ENCODE assay signal across 25 cellular contexts in the genomic region with DNA sequence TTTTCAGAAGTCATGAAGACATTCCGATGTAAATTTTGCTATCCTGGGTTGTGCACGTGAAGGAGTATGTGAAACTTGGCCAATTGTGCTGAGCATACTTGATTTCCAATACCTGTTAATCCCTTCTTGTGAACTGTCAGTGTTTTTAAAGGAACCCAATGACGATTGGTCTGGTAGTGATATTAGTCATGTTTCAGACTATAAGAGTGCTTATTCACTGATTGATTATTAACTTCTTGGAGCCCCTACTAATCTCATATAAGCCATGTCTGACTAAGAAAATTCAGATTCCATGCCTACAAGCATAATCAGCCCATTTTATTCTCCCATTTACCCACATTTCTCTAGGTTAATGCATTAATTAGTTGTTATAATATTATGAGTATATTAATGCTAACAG.
DNase-seq lines count a peak whose midpoint lies in the region; ATAC-seq, FAIRE-seq and TF ChIP-seq lines count a peak whose summit lies in the region.
"Had no signal": no experiment of that assay in that cellular context is flagged by ENCODE, and none has a peak within 500 bp of the region (broad histone marks: within the 10 kb centered on the region; RNA-seq: fewer than 3 reads in every experiment).

No MANE protein-coding gene starts in this region.

- intact Hi-C loops in Calu3 (cut with micrococcal nuclease; ENCODE audit: unreplicated experiment): no loop called here

- no peak for TF ChIP-seq POLR2A in A549 (IDR thresholded peaks at IDR 0.05; ENCODE audit: low read length)

- H3K79me2 ChIP-seq in OCI-LY3 (ENCODE audit: low read length): no peaks in the 10 kb centered on the region

- no peak overlapping the region for H2AFZ ChIP-seq in OCI-LY3 (ENCODE audit: low read depth, low read length)

- no peak overlapping the region for H3K27ac Mint-ChIP-seq in Calu3 (ENCODE audit: unreplicated experiment)
- H3K27ac Mint-ChIP-seq: CD8-positive, alpha-beta memory T cell; T-cell had no signal

- no peaks in the 10 kb centered on the region for H3K27me3 ChIP-seq in OCI-LY3 (ENCODE audit: low read depth, low read length)
- H3K27me3 ChIP-seq: Peyer's patch, SJCRH30 had no signal

- no peaks in the 10 kb centered on the region for H3K4me1 Mint-ChIP-seq in Calu3 (ENCODE audit: low read depth, unreplicated experiment)
- H3K4me1 Mint-ChIP-seq: CD8-positive, alpha-beta memory T cell; T-cell had no signal

- H3K9ac ChIP-seq in OCI-LY3 (ENCODE audit: low read length): no peak overlapping the region

- no TSS peak for BruUV-seq in Calu3 (replicated peaks; lab: Mats Ljungman, UMichigan)

- ATAC-seq in A549: no peak
- ATAC-seq in GM18520 (IDR thresholded peaks at IDR 0.05; ENCODE audit: unreplicated experiment): peak; percentile 44
- no peak for ATAC-seq in HG03439 (IDR thresholded peaks at IDR 0.05; ENCODE audit: unreplicated experiment)
- ATAC-seq: T-cell had no signal

- H3K9me3 ChIP-seq in A549: no peaks in the 10 kb centered on the region
- H3K9me3 ChIP-seq in OCI-LY3 (ENCODE audit: insufficient read depth, low read length): no peaks in the 10 kb centered on the region
- H3K9me3 ChIP-seq: Peyer's patch, SJCRH30 had no signal

- POLR2A ChIA-PET in A549 (lab: Yijun Ruan, JAX): no interaction called here

- no peaks in the 10 kb centered on the region for H4K20me1 ChIP-seq in OCI-LY3 (ENCODE audit: insufficient read depth, low read length)

- TF ChIP-seq RAD21 in A549 (conservative IDR thresholded peaks at IDR 0.05 in 1 of 2, IDR thresholded peaks at IDR 0.05 in 1 of 2): no peak

- no peak overlapping the region for H3K4me3 ChIP-seq in A549
- peak overlapping the region; percentile 4; the same call in 1 of the 2 replicates for H3K4me3 ChIP-seq in OCI-LY3 (ENCODE audit: low read length)
- H3K4me3 ChIP-seq: Peyer's patch, SJCRH30 had no signal

- CTCF ChIA-PET in A549 (lab: Yijun Ruan, JAX) (no interaction called here), Calu3 (lab: Charles Lee) (no interaction called here)

- TF ChIP-seq EP300 in A549 (IDR thresholded peaks at IDR 0.05): no peak

- DNase-seq in A549 (ENCODE audit: low read depth in 1 of 2, low spot score in 1 of 2) (peak; percentile 0 to 6), kidney glomerular epithelial cell (lab: John Stamatoyannopoulos, UW) (peak; percentile 62), Calu3 (no peak), amygdala (lab: John Stamatoyannopoulos, UW) (no peak), NCI-H2196 treated with DMSO at 0.1 percent for 48 hours (lab: John Stamatoyannopoulos, UW; ENCODE audit: unreplicated experiment) (no peak)
- DNase-seq: 8988T; CD8-positive, alpha-beta memory T cell; DMS79; KG1; NCI-H1092 treated with DMSO at 0.1 percent for 48 hours; NCI-H1436 treated with DMSO at 0.1 percent for 48 hours; NCI-H1930; NCI-H226; NCI-H510A treated with DMSO at 0.1 percent for 48 hours; NCI-H82; Peyer's patch; SJCRH30; T-cell had no signal

- H3K4me1 ChIP-seq in A549 (no peaks in the 10 kb centered on the region), OCI-LY3 (ENCODE audit: low read length) (peaks cover 39% of the 10 kb centered on the region)
- H3K4me1 ChIP-seq: Peyer's patch, SJCRH30 had no signal

- H3K36me3 ChIP-seq in OCI-LY3 (replicated peaks; ENCODE audit: low read depth, low read length): no peaks in the 10 kb centered on the region
- H3K36me3 ChIP-seq: Peyer's patch, SJCRH30 had no signal

- no peak overlapping the region for H3K4me3 Mint-ChIP-seq in Calu3 (ENCODE audit: low read depth, unreplicated experiment)
- H3K4me3 Mint-ChIP-seq: CD8-positive, alpha-beta memory T cell; T-cell had no signal

- H3K27me3 Mint-ChIP-seq in Calu3 (ENCODE audit: unreplicated experiment): no peaks in the 10 kb centered on the region
- H3K27me3 Mint-ChIP-seq: CD8-positive, alpha-beta memory T cell; T-cell had no signal

- no peak for FAIRE-seq in A549 (lab: Jason Lieb, UNC)
- FAIRE-seq: D721Med, H54, HTR-8/SVneo had no signal

- TF ChIP-seq CTCF in A549 (IDR thresholded peaks at IDR 0.05) (no peak), OCI-LY3 (IDR thresholded peaks at IDR 0.05; ENCODE audit: low read depth, low read length) (no peak), Calu3 (IDR thresholded peaks at IDR 0.05; ENCODE audit: unreplicated experiment) (no peak)

- H3K27ac ChIP-seq in A549 (no peak overlapping the region), OCI-LY3 (ENCODE audit: low read length) (no peak overlapping the region)
- H3K27ac ChIP-seq: C4-2B, Peyer's patch, SJCRH30 had no signal

- H3K4me2 ChIP-seq in A549: no peak overlapping the region
- H3K4me2 ChIP-seq in OCI-LY3 (ENCODE audit: low read length): peak overlapping the region; percentile 38

- H3K36me3 Mint-ChIP-seq in Calu3 (ENCODE audit: insufficient read depth, unreplicated experiment): no peaks in the 10 kb centered on the region
- H3K36me3 Mint-ChIP-seq: CD8-positive, alpha-beta memory T cell; T-cell had no signal

- 21% methylated on average over 3 of the region's 3 CpGs for WGBS in A549 (ENCODE audit: missing lambda C conversion rate)

- no peaks in the 10 kb centered on the region for H3K9me3 Mint-ChIP-seq in Calu3 (ENCODE audit: low read depth, unreplicated experiment)
- H3K9me3 Mint-ChIP-seq: T-cell had no signal

TF ChIP-seq in A549, 52 proteins besides CTCF, POLR2A, EP300 and RAD21:
- TF ChIP-seq PHF8 (IDR thresholded peaks at IDR 0.05; ENCODE audit: borderline replicate concordance, low read depth) (no peak), FOSL2 (IDR thresholded peaks at IDR 0.05) (no peak), FOSL2 (CRISPR knock-in tag; IDR thresholded peaks at IDR 0.05) (no peak), NR3C1 (IDR thresholded peaks at IDR 0.05) (no peak), JUNB (IDR thresholded peaks at IDR 0.05) (no peak), GATA3 (IDR thresholded peaks at IDR 0.05; ENCODE audit: borderline replicate concordance) (no peak), ESRRA (IDR thresholded peaks at IDR 0.05; ENCODE audit: borderline replicate concordance, low read length) (no peak), NPAS2 (CRISPR knock-in tag; IDR thresholded peaks at IDR 0.05; ENCODE audit: borderline replicate concordance) (no peak), RCOR1 (IDR thresholded peaks at IDR 0.05; ENCODE audit: low read depth, low read length) (no peak), HOXA7 (CRISPR knock-in tag; IDR thresholded peaks at IDR 0.05) (no peak), ZFP36 (IDR thresholded peaks at IDR 0.05; ENCODE audit: borderline replicate concordance, partially characterized antibody) (no peak), JUN (IDR thresholded peaks at IDR 0.05) (no peak), HOXB13 (CRISPR knock-in tag; IDR thresholded peaks at IDR 0.05; ENCODE audit: low read depth) (no peak), E2F6 (IDR thresholded peaks at IDR 0.05; ENCODE audit: borderline replicate concordance, low read depth) (no peak), ZNF302 (CRISPR knock-in tag; IDR thresholded peaks at IDR 0.05) (no peak), KDM1A (IDR thresholded peaks at IDR 0.05; ENCODE audit: low read depth) (no peak), CBX8 (IDR thresholded peaks at IDR 0.05) (no peak), CHD2 (IDR thresholded peaks at IDR 0.05; ENCODE audit: low read length, partially characterized antibody) (no peak), HDAC2 (IDR thresholded peaks at IDR 0.05) (no peak), HOXB5 (CRISPR knock-in tag; IDR thresholded peaks at IDR 0.05) (no peak)
- TF ChIP-seq, protein P1, sequence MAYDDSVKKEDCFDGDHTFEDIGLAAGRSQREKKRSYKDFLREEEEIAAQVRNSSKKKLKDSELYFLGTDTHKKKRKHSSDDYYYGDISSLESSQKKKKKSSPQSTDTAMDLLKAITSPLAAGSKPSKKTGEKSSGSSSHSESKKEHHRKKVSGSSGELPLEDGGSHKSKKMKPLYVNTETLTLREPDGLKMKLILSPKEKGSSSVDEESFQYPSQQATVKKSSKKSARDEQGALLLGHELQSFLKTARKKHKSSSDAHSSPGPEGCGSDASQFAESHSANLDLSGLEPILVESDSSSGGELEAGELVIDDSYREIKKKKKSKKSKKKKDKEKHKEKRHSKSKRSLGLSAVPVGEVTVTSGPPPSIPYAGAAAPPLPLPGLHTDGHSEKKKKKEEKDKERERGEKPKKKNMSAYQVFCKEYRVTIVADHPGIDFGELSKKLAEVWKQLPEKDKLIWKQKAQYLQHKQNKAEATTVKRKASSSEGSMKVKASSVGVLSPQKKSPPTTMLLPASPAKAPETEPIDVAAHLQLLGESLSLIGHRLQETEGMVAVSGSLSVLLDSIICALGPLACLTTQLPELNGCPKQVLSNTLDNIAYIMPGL (CRISPR knock-in tag; IDR thresholded peaks at IDR 0.05; ENCODE audit: borderline replicate concordance): no peak

Comparison
In these comparisons a context has a peak if more than half of its experiments do, and no peak if none do; other contexts are left out.
1. DNase-seq: peak in A549 (2 of 2) and kidney glomerular epithelial cell (single experiment); none in Calu3 (single experiment), amygdala (0 of 56) and NCI-H2196 treated with DMSO at 0.1 percent for 48 hours (single experiment).